Comparison of ENCODE assay signal across 1 cellular context in genomic region chr17:32349854-32350661, GRCh38.
TF ChIP-seq lines count a peak whose summit lies in the region.

Gene ZNF207, plus strand, starts transcription at chr17:32350157. Its CDS starts 129 bp downstream, at chr17:32350286.

TF ChIP-seq in WTC11, 78 proteins besides CTCF, POLR2A, EP300 and RAD21 (continued from another document and continues in another):
- TF ChIP-seq ARID4B (CRISPR knock-in tag; IDR thresholded peaks at IDR 0.05; ENCODE audit: borderline replicate concordance) (0 out of 2 replicates have a peak, but pooled peaks have one; percentile 17), ZNF317 (CRISPR knock-in tag; IDR thresholded peaks at IDR 0.05; ENCODE audit: borderline replicate concordance, low read depth) (no peak), GRHL2 (CRISPR knock-in tag; IDR thresholded peaks at IDR 0.05; ENCODE audit: insufficient replicate concordance, severe bottlenecking) (no peak), ZSCAN18 (CRISPR knock-in tag; IDR thresholded peaks at IDR 0.05) (no peak), USF1 (CRISPR knock-in tag; IDR thresholded peaks at IDR 0.05) (peak; percentile 98), SMAD3 (CRISPR knock-in tag; IDR thresholded peaks at IDR 0.05; ENCODE audit: borderline replicate concordance) (no peak), PRDM15 (CRISPR knock-in tag; IDR thresholded peaks at IDR 0.05) (no peak), ZNF416 (CRISPR knock-in tag; IDR thresholded peaks at IDR 0.05) (no peak), ZNF512 (CRISPR knock-in tag; IDR thresholded peaks at IDR 0.05; ENCODE audit: borderline replicate concordance) (no peak), USF2 (CRISPR knock-in tag; IDR thresholded peaks at IDR 0.05) (peak; percentile 98), ATF6 (CRISPR knock-in tag; IDR thresholded peaks at IDR 0.05) (no peak), ATF1 (CRISPR knock-in tag; IDR thresholded peaks at IDR 0.05) (no peak), GABPB1 (CRISPR knock-in tag; IDR thresholded peaks at IDR 0.05) (peak; percentile 21), ZNF425 (CRISPR knock-in tag; conservative IDR thresholded peaks at IDR 0.05) (no peak), ZNF532 (CRISPR knock-in tag; IDR thresholded peaks at IDR 0.05; ENCODE audit: borderline replicate concordance) (no peak), ZNF671 (CRISPR knock-in tag; IDR thresholded peaks at IDR 0.05) (no peak), ZNF423 (CRISPR knock-in tag; IDR thresholded peaks at IDR 0.05) (no peak), ATF2 (CRISPR knock-in tag; IDR thresholded peaks at IDR 0.05; ENCODE audit: borderline replicate concordance, low read depth) (no peak), PRRX2 (CRISPR knock-in tag; IDR thresholded peaks at IDR 0.05) (no peak), E2F5 (CRISPR knock-in tag; IDR thresholded peaks at IDR 0.05) (no peak), NFATC4 (CRISPR knock-in tag; IDR thresholded peaks at IDR 0.05) (no peak), NR2C2 (CRISPR knock-in tag; IDR thresholded peaks at IDR 0.05) (no peak), ELF4 (CRISPR knock-in tag; IDR thresholded peaks at IDR 0.05; ENCODE audit: low read depth) (no peak)
